In genomic region chr4:53558061-53558801, GRCh38 we compare ENCODE assay signal across 9 cellular contexts. TPM values are rescaled to one million over a fixed set of nuclear protein-coding genes. Genes with fewer than 3 reads are reported as not detected.
DNase-seq lines count a peak whose midpoint lies in the region; ATAC-seq, FAIRE-seq and TF ChIP-seq lines count a peak whose summit lies in the region.
"Had no signal": no experiment of that assay in that cellular context is flagged by ENCODE, and none has a peak within 500 bp of the region (broad histone marks: within the 10 kb centered on the region; RNA-seq: fewer than 3 reads in every experiment).

No MANE protein-coding gene starts in this region.

- RAD21 ChIA-PET in GM12878 (lab: Charles Lee; ENCODE audit: unreplicated experiment), result interaction anchor here (0.6 to 1.0 kb wide), 3 partner anchors 52 to 190 kb away, joined by 3 to 4 read pairs (median 4); no protein-coding TSS in a partner anchor

- CTCF ChIA-PET in GM12878 (lab: Yijun Ruan, JAX), result interaction anchor here (0.6 to 1.4 kb wide), 6 partner anchors 13 to 82 kb away, joined by 3 read pairs; no protein-coding TSS in a partner anchor
- CTCF ChIA-PET in CD8-positive, alpha-beta T cell (lab: Charles Lee), result interaction anchor here (1.2 kb wide), 1 partner anchor 675 kb away, joined by 3 read pairs; no protein-coding TSS in a partner anchor

- 54% methylated on average over 12 of the region's 12 CpGs for whole genome bisulfite sequencing in GM12878 (ENCODE audit: insufficient coverage, insufficient replicate concordance, low lambda C conversion rate, missing lambda C conversion rate)

- no peaks in the 10 kb centered on the region for H3K27me3 ChIP-seq in Loucy (ENCODE audit: insufficient read depth, low read length, poor library complexity, severe bottlenecking)
- H3K27me3 ChIP-seq in GM12878 (replicated peaks in 1 of 2; ENCODE audit: control insufficient read depth in 2 of 2, insufficient read depth in 2 of 2, low read length in 1 of 2), result no peaks in the 10 kb centered on the region
- no peaks in the 10 kb centered on the region for H3K27me3 ChIP-seq in CD8-positive, alpha-beta T cell (ENCODE audit: insufficient read depth, low read length)

- no peaks in the 10 kb centered on the region for H3K4me1 Mint-ChIP-seq in CD8-positive, alpha-beta T cell (ENCODE audit: low read depth)

- no peaks in the 10 kb centered on the region for H3K9me2 ChIP-seq in Loucy (replicated peaks; ENCODE audit: low read depth, low read length)

- no peaks in the 10 kb centered on the region for H3K36me3 Mint-ChIP-seq in CD8-positive, alpha-beta T cell

- no peak for TF ChIP-seq EP300 in GM12878 (IDR thresholded peaks at IDR 0.05; ENCODE audit: borderline replicate concordance in 1 of 2, control insufficient read depth in 1 of 2, low read depth in 2 of 2, low read length in 2 of 2)

- DNase-seq in AG08395 (ENCODE audit: low spot score), result peak; percentile 59
- DNase-seq in GM12878 (ENCODE audit: low read depth, low spot score), result no peak
- DNase-seq in iris pigment epithelial cell (ENCODE audit: low read depth), result peak; percentile 51
- DNase-seq in CD8-positive, alpha-beta T cell, result no peak
- DNase-seq in GM20000 (ENCODE audit: low spot score), result no peak
- no peak for DNase-seq in GF-D8 (lab: John Stamatoyannopoulos, UW)

- peak overlapping the region; percentile 79 for H2AFZ ChIP-seq in Loucy (ENCODE audit: low read length)
- no peak overlapping the region for H2AFZ ChIP-seq in GM12878 (ENCODE audit: control insufficient read depth, low read depth, low read length)

- H3K79me2 ChIP-seq in Loucy (ENCODE audit: insufficient read depth, low read length) (no peaks in the 10 kb centered on the region), GM12878 (ENCODE audit: control insufficient read depth, insufficient read depth, low read length) (no peaks in the 10 kb centered on the region)

- peak overlapping the region; percentile 20 for H3K9ac ChIP-seq in Loucy (ENCODE audit: low read depth, low read length, poor library complexity, severe bottlenecking)
- H3K9ac ChIP-seq in GM12878 (ENCODE audit: control insufficient read depth, insufficient read depth, low read length), result no peak overlapping the region
- H3K9ac ChIP-seq: KMS-11 had no signal

- H3K4me1 ChIP-seq in Loucy (ENCODE audit: insufficient read depth, low read length, poor library complexity, severe bottlenecking), result peaks cover 23% of the 10 kb centered on the region
- H3K4me1 ChIP-seq in GM12878 (ENCODE audit: control insufficient read depth, insufficient read depth, low read length), result no peaks in the 10 kb centered on the region; the same call in 1 of the 2 replicates
- H3K4me1 ChIP-seq in CD8-positive, alpha-beta T cell (ENCODE audit: insufficient read depth, low read length), result no peaks in the 10 kb centered on the region

- no peak for TF ChIP-seq RAD21 in GM12878 (IDR thresholded peaks at IDR 0.05; ENCODE audit: insufficient read depth, low read depth, low read length)

- SMC1A ChIA-PET in GM12878 (lab: Charles Lee; ENCODE audit: uncharacterized antibody, unreplicated experiment), result interaction anchor here (0.6 to 2.3 kb wide), 9 partner anchors 10 to 246 kb away, joined by 3 to 9 read pairs (median 4); no protein-coding TSS in a partner anchor

- BruUV-seq in GM12878 (replicated peaks; lab: Mats Ljungman, UMichigan), result no TSS peak

- ATAC-seq in GM12878, result peak; percentile 57
- ATAC-seq in GM19455 (IDR thresholded peaks at IDR 0.05; ENCODE audit: unreplicated experiment), result no peak
- ATAC-seq in CD8-positive, alpha-beta T cell, result no peak

- no peak overlapping the region for H3K27ac Mint-ChIP-seq in CD8-positive, alpha-beta T cell

- no peaks in the 10 kb centered on the region for H3K9me3 Mint-ChIP-seq in CD8-positive, alpha-beta T cell

- H3K36me3 ChIP-seq in Loucy (ENCODE audit: insufficient read depth, low read length) (no peaks in the 10 kb centered on the region), GM12878 (ENCODE audit: control insufficient read depth in 2 of 2, insufficient read depth in 2 of 2, low read length in 1 of 2) (no peaks in the 10 kb centered on the region)
- no peaks in the 10 kb centered on the region for H3K36me3 ChIP-seq in CD8-positive, alpha-beta T cell (ENCODE audit: insufficient read depth, low read length)

- no peak overlapping the region for H3K4me3 ChIP-seq in Loucy (ENCODE audit: low read length, poor library complexity, severe bottlenecking)
- no peak overlapping the region for H3K4me3 ChIP-seq in GM12878
- H3K4me3 ChIP-seq in CD8-positive, alpha-beta T cell (ENCODE audit: low read depth, low read length), result no peak overlapping the region

- H3K27me3 Mint-ChIP-seq in CD8-positive, alpha-beta T cell (ENCODE audit: low read depth), result peaks cover 6% of the 10 kb centered on the region

- intact Hi-C loops in GM12878 (cut with micrococcal nuclease; ENCODE audit: unreplicated experiment), result no loop called here
- intact Hi-C loops in CD8-positive, alpha-beta T cell (cut with DNase I, micrococcal nuclease), result no loop called here

- POLR2A ChIA-PET in GM12878 (lab: Charles Lee), result no interaction called here
- POLR2A ChIA-PET in CD8-positive, alpha-beta T cell (lab: Charles Lee), result interaction anchor here (0.8 kb wide), 1 partner anchor 11 kb away, joined by 4 read pairs; no protein-coding TSS in a partner anchor

- H3K4me3 Mint-ChIP-seq in CD8-positive, alpha-beta T cell, result no peak overlapping the region

- H4K20me1 ChIP-seq in Loucy (ENCODE audit: insufficient read depth, low read length, poor library complexity, severe bottlenecking) (no peaks in the 10 kb centered on the region), GM12878 (ENCODE audit: control insufficient read depth, insufficient read depth) (no peaks in the 10 kb centered on the region)

- peak overlapping the region; percentile 23 for H3K4me2 ChIP-seq in Loucy (ENCODE audit: low read depth, low read length, poor library complexity, severe bottlenecking)
- H3K4me2 ChIP-seq in GM12878 (ENCODE audit: control insufficient read depth, insufficient read depth), result no peak overlapping the region
- H3K4me2 ChIP-seq: KMS-11 had no signal

- no peaks in the 10 kb centered on the region for H3K9me3 ChIP-seq in Loucy (ENCODE audit: insufficient read depth, low read depth, low read length)
- no peaks in the 10 kb centered on the region for H3K9me3 ChIP-seq in GM12878 (replicated peaks; ENCODE audit: control insufficient read depth, insufficient read depth, low read length)
- no peaks in the 10 kb centered on the region for H3K9me3 ChIP-seq in CD8-positive, alpha-beta T cell (ENCODE audit: low read length)

- no peak for FAIRE-seq in GM12878 (lab: Jason Lieb, UNC)

- H3K27ac ChIP-seq in GM12878 (ENCODE audit: control insufficient read depth, insufficient read depth), result no peak overlapping the region
- no peak overlapping the region for H3K27ac ChIP-seq in CD8-positive, alpha-beta T cell (ENCODE audit: low read depth, low read length)
- H3K27ac ChIP-seq: KMS-11 had no signal

- no peak for TF ChIP-seq POLR2A in GM12878 (IDR thresholded peaks at IDR 0.05; ENCODE audit: low read depth, low read length)

- TF ChIP-seq CTCF in Loucy (conservative IDR thresholded peaks at IDR 0.05; ENCODE audit: low read length), result no peak
- TF ChIP-seq CTCF in GM12878 (IDR thresholded peaks at IDR 0.05 in 2 of 3, conservative IDR thresholded peaks at IDR 0.05 in 1 of 3; ENCODE audit: control insufficient read depth in 2 of 3, extremely low read depth in 1 of 3, insufficient read depth in 1 of 3, low read depth in 3 of 3, low read length in 3 of 3), result no peak
- no peak for TF ChIP-seq CTCF in CD8-positive, alpha-beta T cell (IDR thresholded peaks at IDR 0.05)
- TF ChIP-seq CTCF in GM20000 (IDR thresholded peaks at IDR 0.05; ENCODE audit: extremely low read depth, missing control alignments), result no peak

- H3F3A ChIP-seq in Loucy (ENCODE audit: low read depth), result no peaks in the 10 kb centered on the region

- in situ Hi-C loops in GM12878 (cut with MboI), result no loop called here

TF ChIP-seq in GM12878, 131 proteins besides CTCF, POLR2A, EP300 and RAD21:
- no peak for TF ChIP-seq RBBP5 (conservative IDR thresholded peaks at IDR 0.05)

RNA-seq across cellular contexts. Expression of gene LNX1, which starts 33.1 kb away (rescaled TPM):
- 1.5 and 1.6 TPM in 2 replicates for total RNA-seq in GM12878 (2013; cell fraction: nucleolus; rRNA removed)
- 1.4 and 2.2 TPM in 2 replicates for total RNA-seq in GM12878 (2014; rRNA removed)
- total RNA-seq in GM12878 (2014; rRNA removed; fragmentation: Illumina TruSeq; extraction: Trizol), result 0.92 and 1.0 TPM in 2 replicates
- total RNA-seq in GM12878 (2021), result 1.4 and 1.5 TPM in 2 replicates
- 0.26 TPM for polyA plus RNA-seq in GM12878 (2011; ENCODE audit: low read depth)
- 0.53 and 0.81 TPM in 2 replicates for polyA plus RNA-seq in GM12878 (2011; rRNA removed)
- polyA plus RNA-seq in GM12878 (2011; cell fraction: cytosol; rRNA removed), result 0.76 and 1.0 TPM in 2 replicates
- 2.3 and 2.7 TPM in 2 replicates for polyA plus RNA-seq in GM12878 (2011; cell fraction: nucleus; rRNA removed)
- polyA plus RNA-seq in GM12878 (2012), result 0.30 and 0.73 TPM in 2 replicates
- polyA plus RNA-seq in GM12878 (2014; fragmentation: Illumina TruSeq; extraction: Trizol), result 1.1 and 1.3 TPM in 2 replicates
- polyA plus RNA-seq in GM12878 (2014; fragmentation: Nextera tagmentation; extraction: Ambion mirVana), result 1 to 10 TPM in 1 of 2 experiments, under 1 TPM in 1; 0.88 to 1.2 TPM
- 0.53 and 1.1 TPM in 2 replicates for polyA plus RNA-seq in GM12878 (2014; rRNA removed)
- under 1 TPM; 0.72 to 0.79 TPM for polyA plus RNA-seq in GM12878 (2016; fragmentation: Nextera tagmentation; extraction: Ambion mirVana)
- 0.98 and 3.6 TPM in 2 replicates for polyA minus RNA-seq in GM12878 (2011; rRNA and poly(A)+ RNA removed)
- 1.3 TPM in 1 of 2 replicates, not detected in the other for polyA minus RNA-seq in GM12878 (2011; cell fraction: cytosol; rRNA and poly(A)+ RNA removed)
- 0.73 and 1.1 TPM in 2 replicates for polyA minus RNA-seq in GM12878 (2011; cell fraction: nucleus; rRNA and poly(A)+ RNA removed)
- not detected for total RNA-seq in CD8-positive, alpha-beta T cell

Comparison
In these comparisons a context has a peak if more than half of its experiments do, and no peak if none do; other contexts are left out.
1. DNase-seq: peak in AG08395 (single experiment) and iris pigment epithelial cell (single experiment); none in GM12878 (single experiment), CD8-positive, alpha-beta T cell (0 of 7), GM20000 (single experiment) and GF-D8 (single experiment).